ENCODE assay signal across 1 cellular context in the genomic region with DNA sequence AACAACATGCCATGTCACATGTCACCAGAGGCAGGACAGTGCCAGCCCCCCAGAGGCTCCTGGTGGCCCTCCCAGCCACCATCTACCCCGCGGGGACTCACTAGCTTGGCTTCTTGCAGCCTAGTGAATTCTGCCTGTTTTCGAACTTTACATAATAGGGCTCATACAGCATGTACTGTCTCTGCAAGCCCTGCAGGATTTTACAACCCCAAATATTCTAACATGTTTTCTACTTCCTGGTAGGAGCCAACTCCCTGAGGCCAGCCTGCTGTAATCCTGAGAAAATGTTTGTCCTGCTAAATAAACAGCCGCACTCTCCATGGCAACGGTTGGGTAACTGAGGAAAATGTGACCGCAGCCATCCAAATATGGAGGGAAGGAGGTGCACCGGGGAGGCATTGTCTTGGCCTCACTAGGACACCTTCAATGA.
A peak's percentile ranks its signal among the peaks of the same experiment; 100 is the strongest.
TF ChIP-seq lines count a peak whose summit lies in the region.

No MANE protein-coding gene starts in this region.

TF ChIP-seq in HepG2, 621 proteins besides CTCF, POLR2A, EP300 and RAD21 (continued from another document and continues in another):
- TF ChIP-seq, protein P1, sequence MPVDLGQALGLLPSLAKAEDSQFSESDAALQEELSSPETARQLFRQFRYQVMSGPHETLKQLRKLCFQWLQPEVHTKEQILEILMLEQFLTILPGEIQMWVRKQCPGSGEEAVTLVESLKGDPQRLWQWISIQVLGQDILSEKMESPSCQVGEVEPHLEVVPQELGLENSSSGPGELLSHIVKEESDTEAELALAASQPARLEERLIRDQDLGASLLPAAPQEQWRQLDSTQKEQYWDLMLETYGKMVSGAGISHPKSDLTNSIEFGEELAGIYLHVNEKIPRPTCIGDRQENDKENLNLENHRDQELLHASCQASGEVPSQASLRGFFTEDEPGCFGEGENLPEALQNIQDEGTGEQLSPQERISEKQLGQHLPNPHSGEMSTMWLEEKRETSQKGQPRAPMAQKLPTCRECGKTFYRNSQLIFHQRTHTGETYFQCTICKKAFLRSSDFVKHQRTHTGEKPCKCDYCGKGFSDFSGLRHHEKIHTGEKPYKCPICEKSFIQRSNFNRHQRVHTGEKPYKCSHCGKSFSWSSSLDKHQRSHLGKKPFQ (CRISPR knock-in tag; IDR thresholded peaks at IDR 0.05; ENCODE audit: insufficient replicate concordance): no peak
- TF ChIP-seq EED (CRISPR knock-in tag; IDR thresholded peaks at IDR 0.05) (0 out of 2 replicates have a peak, but pooled peaks have one; percentile 38), ZNF274 (CRISPR knock-in tag; IDR thresholded peaks at IDR 0.05) (no peak), AGO2 (optimal IDR thresholded peaks at IDR 0.05; ENCODE audit: low read depth, low read length) (no peak), SP5 (CRISPR knock-in tag; IDR thresholded peaks at IDR 0.05; ENCODE audit: borderline replicate concordance, low read depth) (peak; percentile 22; the same call in 1 of the 2 replicates), MTA3 (CRISPR knock-in tag; IDR thresholded peaks at IDR 0.05) (no peak), HDAC1 (CRISPR knock-in tag; IDR thresholded peaks at IDR 0.05) (peak; percentile 85), ZFP82 (CRISPR knock-in tag; IDR thresholded peaks at IDR 0.05; ENCODE audit: borderline replicate concordance) (no peak), ZFY (CRISPR knock-in tag; IDR thresholded peaks at IDR 0.05) (0 out of 2 replicates have a peak, but pooled peaks have one; percentile 16), ZNF776 (CRISPR knock-in tag; IDR thresholded peaks at IDR 0.05) (no peak), KLF15 (CRISPR knock-in tag; IDR thresholded peaks at IDR 0.05; ENCODE audit: borderline replicate concordance) (no peak), MIXL1 (CRISPR knock-in tag; IDR thresholded peaks at IDR 0.05) (peak; percentile 38), SIX1 (CRISPR knock-in tag; IDR thresholded peaks at IDR 0.05; ENCODE audit: borderline replicate concordance) (no peak), FOXC1 (CRISPR knock-in tag; IDR thresholded peaks at IDR 0.05; ENCODE audit: borderline replicate concordance) (no peak), NR1H2 (CRISPR knock-in tag; IDR thresholded peaks at IDR 0.05; ENCODE audit: borderline replicate concordance, low read depth) (no peak), ZNF382 (CRISPR knock-in tag; IDR thresholded peaks at IDR 0.05; ENCODE audit: borderline replicate concordance) (no peak), CEBPG (CRISPR knock-in tag; IDR thresholded peaks at IDR 0.05) (peak; percentile 92), ZNF652 (CRISPR knock-in tag; IDR thresholded peaks at IDR 0.05; ENCODE audit: borderline replicate concordance, low read depth) (no peak), ZNF383 (CRISPR knock-in tag; IDR thresholded peaks at IDR 0.05; ENCODE audit: borderline replicate concordance) (no peak), ZNF747 (CRISPR knock-in tag; IDR thresholded peaks at IDR 0.05; ENCODE audit: borderline replicate concordance) (no peak), ZNF629 (CRISPR knock-in tag; conservative IDR thresholded peaks at IDR 0.05) (no peak), SNAPC2 (CRISPR knock-in tag; IDR thresholded peaks at IDR 0.05) (peak; percentile 70; the same call in 1 of the 2 replicates), ZNF441 (CRISPR knock-in tag; IDR thresholded peaks at IDR 0.05; ENCODE audit: borderline replicate concordance) (peak; percentile 48; the same call in 1 of the 2 replicates), CCAR2 (optimal IDR thresholded peaks at IDR 0.05; ENCODE audit: low read depth, low read length) (peak; percentile 36), ZNF33B (CRISPR knock-in tag; IDR thresholded peaks at IDR 0.05) (no peak; the same call in 1 of the 2 replicates), MLLT10 (CRISPR knock-in tag; IDR thresholded peaks at IDR 0.05) (no peak), ZNF7 (CRISPR knock-in tag; IDR thresholded peaks at IDR 0.05) (no peak), MYNN (CRISPR knock-in tag; IDR thresholded peaks at IDR 0.05; ENCODE audit: low read depth) (no peak)
- TF ChIP-seq, protein P2, sequence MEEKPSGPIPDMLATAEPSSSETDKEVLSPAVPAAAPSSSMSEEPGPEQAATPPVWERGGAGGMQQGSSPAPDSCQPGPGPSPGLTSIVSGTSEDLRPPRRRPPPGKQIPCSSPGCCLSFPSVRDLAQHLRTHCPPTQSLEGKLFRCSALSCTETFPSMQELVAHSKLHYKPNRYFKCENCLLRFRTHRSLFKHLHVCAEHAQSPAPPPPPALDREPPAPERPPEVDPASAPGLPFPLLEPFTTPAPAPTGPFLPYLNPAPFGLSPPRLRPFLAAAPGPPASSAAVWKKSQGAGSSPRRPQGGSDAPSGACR (CRISPR knock-in tag; IDR thresholded peaks at IDR 0.05): no peak
- TF ChIP-seq, protein P3, sequence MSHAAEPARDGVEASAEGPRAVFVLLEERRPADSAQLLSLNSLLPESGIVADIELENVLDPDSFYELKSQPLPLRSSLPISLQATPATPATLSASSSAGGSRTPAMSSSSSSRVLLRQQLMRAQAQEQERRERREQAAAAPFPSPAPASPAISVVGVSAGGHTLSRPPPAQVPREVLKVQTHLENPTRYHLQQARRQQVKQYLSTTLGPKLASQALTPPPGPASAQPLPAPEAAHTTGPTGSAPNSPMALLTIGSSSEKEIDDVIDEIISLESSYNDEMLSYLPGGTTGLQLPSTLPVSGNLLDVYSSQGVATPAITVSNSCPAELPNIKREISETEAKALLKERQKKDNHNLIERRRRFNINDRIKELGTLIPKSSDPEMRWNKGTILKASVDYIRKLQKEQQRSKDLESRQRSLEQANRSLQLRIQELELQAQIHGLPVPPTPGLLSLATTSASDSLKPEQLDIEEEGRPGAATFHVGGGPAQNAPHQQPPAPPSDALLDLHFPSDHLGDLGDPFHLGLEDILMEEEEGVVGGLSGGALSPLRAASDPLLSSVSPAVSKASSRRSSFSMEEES (CRISPR knock-in tag; IDR thresholded peaks at IDR 0.05): peak; percentile 63; the same call in 1 of the 2 replicates
- TF ChIP-seq, protein P4, sequence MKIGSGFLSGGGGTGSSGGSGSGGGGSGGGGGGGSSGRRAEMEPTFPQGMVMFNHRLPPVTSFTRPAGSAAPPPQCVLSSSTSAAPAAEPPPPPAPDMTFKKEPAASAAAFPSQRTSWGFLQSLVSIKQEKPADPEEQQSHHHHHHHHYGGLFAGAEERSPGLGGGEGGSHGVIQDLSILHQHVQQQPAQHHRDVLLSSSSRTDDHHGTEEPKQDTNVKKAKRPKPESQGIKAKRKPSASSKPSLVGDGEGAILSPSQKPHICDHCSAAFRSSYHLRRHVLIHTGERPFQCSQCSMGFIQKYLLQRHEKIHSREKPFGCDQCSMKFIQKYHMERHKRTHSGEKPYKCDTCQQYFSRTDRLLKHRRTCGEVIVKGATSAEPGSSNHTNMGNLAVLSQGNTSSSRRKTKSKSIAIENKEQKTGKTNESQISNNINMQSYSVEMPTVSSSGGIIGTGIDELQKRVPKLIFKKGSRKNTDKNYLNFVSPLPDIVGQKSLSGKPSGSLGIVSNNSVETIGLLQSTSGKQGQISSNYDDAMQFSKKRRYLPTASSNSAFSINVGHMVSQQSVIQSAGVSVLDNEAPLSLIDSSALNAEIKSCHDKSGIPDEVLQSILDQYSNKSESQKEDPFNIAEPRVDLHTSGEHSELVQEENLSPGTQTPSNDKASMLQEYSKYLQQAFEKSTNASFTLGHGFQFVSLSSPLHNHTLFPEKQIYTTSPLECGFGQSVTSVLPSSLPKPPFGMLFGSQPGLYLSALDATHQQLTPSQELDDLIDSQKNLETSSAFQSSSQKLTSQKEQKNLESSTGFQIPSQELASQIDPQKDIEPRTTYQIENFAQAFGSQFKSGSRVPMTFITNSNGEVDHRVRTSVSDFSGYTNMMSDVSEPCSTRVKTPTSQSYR (CRISPR knock-in tag; IDR thresholded peaks at IDR 0.05; ENCODE audit: borderline replicate concordance): peak; percentile 17; the same call in 1 of the 2 replicates
- TF ChIP-seq, protein P5, sequence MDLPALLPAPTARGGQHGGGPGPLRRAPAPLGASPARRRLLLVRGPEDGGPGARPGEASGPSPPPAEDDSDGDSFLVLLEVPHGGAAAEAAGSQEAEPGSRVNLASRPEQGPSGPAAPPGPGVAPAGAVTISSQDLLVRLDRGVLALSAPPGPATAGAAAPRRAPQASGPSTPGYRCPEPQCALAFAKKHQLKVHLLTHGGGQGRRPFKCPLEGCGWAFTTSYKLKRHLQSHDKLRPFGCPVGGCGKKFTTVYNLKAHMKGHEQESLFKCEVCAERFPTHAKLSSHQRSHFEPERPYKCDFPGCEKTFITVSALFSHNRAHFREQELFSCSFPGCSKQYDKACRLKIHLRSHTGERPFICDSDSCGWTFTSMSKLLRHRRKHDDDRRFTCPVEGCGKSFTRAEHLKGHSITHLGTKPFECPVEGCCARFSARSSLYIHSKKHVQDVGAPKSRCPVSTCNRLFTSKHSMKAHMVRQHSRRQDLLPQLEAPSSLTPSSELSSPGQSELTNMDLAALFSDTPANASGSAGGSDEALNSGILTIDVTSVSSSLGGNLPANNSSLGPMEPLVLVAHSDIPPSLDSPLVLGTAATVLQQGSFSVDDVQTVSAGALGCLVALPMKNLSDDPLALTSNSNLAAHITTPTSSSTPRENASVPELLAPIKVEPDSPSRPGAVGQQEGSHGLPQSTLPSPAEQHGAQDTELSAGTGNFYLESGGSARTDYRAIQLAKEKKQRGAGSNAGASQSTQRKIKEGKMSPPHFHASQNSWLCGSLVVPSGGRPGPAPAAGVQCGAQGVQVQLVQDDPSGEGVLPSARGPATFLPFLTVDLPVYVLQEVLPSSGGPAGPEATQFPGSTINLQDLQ (CRISPR knock-in tag; IDR thresholded peaks at IDR 0.05): no peak
- TF ChIP-seq, protein P6, sequence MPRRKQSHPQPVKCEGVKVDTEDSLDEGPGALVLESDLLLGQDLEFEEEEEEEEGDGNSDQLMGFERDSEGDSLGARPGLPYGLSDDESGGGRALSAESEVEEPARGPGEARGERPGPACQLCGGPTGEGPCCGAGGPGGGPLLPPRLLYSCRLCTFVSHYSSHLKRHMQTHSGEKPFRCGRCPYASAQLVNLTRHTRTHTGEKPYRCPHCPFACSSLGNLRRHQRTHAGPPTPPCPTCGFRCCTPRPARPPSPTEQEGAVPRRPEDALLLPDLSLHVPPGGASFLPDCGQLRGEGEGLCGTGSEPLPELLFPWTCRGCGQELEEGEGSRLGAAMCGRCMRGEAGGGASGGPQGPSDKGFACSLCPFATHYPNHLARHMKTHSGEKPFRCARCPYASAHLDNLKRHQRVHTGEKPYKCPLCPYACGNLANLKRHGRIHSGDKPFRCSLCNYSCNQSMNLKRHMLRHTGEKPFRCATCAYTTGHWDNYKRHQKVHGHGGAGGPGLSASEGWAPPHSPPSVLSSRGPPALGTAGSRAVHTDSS (CRISPR knock-in tag; conservative IDR thresholded peaks at IDR 0.05): no peak; the same call in 1 of the 2 replicates
- TF ChIP-seq, protein P7, sequence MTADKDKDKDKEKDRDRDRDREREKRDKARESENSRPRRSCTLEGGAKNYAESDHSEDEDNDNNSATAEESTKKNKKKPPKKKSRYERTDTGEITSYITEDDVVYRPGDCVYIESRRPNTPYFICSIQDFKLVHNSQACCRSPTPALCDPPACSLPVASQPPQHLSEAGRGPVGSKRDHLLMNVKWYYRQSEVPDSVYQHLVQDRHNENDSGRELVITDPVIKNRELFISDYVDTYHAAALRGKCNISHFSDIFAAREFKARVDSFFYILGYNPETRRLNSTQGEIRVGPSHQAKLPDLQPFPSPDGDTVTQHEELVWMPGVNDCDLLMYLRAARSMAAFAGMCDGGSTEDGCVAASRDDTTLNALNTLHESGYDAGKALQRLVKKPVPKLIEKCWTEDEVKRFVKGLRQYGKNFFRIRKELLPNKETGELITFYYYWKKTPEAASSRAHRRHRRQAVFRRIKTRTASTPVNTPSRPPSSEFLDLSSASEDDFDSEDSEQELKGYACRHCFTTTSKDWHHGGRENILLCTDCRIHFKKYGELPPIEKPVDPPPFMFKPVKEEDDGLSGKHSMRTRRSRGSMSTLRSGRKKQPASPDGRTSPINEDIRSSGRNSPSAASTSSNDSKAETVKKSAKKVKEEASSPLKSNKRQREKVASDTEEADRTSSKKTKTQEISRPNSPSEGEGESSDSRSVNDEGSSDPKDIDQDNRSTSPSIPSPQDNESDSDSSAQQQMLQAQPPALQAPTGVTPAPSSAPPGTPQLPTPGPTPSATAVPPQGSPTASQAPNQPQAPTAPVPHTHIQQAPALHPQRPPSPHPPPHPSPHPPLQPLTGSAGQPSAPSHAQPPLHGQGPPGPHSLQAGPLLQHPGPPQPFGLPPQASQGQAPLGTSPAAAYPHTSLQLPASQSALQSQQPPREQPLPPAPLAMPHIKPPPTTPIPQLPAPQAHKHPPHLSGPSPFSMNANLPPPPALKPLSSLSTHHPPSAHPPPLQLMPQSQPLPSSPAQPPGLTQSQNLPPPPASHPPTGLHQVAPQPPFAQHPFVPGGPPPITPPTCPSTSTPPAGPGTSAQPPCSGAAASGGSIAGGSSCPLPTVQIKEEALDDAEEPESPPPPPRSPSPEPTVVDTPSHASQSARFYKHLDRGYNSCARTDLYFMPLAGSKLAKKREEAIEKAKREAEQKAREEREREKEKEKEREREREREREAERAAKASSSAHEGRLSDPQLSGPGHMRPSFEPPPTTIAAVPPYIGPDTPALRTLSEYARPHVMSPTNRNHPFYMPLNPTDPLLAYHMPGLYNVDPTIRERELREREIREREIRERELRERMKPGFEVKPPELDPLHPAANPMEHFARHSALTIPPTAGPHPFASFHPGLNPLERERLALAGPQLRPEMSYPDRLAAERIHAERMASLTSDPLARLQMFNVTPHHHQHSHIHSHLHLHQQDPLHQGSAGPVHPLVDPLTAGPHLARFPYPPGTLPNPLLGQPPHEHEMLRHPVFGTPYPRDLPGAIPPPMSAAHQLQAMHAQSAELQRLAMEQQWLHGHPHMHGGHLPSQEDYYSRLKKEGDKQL (CRISPR knock-in tag; IDR thresholded peaks at IDR 0.05; ENCODE audit: low read depth): peak; percentile 56
- TF ChIP-seq, protein P8, sequence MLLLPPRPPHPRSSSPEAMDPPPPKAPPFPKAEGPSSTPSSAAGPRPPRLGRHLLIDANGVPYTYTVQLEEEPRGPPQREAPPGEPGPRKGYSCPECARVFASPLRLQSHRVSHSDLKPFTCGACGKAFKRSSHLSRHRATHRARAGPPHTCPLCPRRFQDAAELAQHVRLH (CRISPR knock-in tag; IDR thresholded peaks at IDR 0.05; ENCODE audit: borderline replicate concordance, low read depth): peak; percentile 67; the same call in 1 of the 2 replicates
- TF ChIP-seq, protein P9, sequence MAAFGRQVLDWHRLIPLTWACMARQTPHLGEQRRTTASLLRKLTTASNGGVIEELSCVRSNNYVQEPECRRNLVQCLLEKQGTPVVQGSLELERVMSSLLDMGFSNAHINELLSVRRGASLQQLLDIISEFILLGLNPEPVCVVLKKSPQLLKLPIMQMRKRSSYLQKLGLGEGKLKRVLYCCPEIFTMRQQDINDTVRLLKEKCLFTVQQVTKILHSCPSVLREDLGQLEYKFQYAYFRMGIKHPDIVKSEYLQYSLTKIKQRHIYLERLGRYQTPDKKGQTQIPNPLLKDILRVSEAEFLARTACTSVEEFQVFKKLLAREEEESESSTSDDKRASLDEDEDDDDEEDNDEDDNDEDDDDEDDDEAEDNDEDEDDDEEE (CRISPR knock-in tag; IDR thresholded peaks at IDR 0.05): no peak
- TF ChIP-seq, protein P10, sequence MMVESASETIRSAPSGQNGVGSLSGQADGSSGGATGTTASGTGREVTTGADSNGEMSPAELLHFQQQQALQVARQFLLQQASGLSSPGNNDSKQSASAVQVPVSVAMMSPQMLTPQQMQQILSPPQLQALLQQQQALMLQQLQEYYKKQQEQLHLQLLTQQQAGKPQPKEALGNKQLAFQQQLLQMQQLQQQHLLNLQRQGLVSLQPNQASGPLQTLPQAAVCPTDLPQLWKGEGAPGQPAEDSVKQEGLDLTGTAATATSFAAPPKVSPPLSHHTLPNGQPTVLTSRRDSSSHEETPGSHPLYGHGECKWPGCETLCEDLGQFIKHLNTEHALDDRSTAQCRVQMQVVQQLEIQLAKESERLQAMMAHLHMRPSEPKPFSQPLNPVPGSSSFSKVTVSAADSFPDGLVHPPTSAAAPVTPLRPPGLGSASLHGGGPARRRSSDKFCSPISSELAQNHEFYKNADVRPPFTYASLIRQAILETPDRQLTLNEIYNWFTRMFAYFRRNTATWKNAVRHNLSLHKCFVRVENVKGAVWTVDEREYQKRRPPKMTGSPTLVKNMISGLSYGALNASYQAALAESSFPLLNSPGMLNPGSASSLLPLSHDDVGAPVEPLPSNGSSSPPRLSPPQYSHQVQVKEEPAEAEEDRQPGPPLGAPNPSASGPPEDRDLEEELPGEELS (CRISPR knock-in tag; IDR thresholded peaks at IDR 0.05): peak; percentile 84
